Comparison of ENCODE assay signal across 15 cellular contexts in genomic region chr21:38911523-38912354, GRCh38.
DNase-seq lines count a peak whose midpoint lies in the region; ATAC-seq and TF ChIP-seq lines count a peak whose summit lies in the region.
"Had no signal": no experiment of that assay in that cellular context is flagged by ENCODE, and none has a peak within 500 bp of the region (broad histone marks: within the 10 kb centered on the region; RNA-seq: fewer than 3 reads in every experiment).

No MANE protein-coding gene starts in this region.

- peak in 1 of 2 donors; percentile 36 for TF ChIP-seq RAD21 in liver (IDR thresholded peaks at IDR 0.05)

- H3K27me3 ChIP-seq in ascending aorta (no peaks in the 10 kb centered on the region), liver (ENCODE audit: control insufficient read depth in 4 of 4, insufficient read depth in 4 of 4, low read length in 3 of 4) (no peaks in the 10 kb centered on the region), suprapubic skin (no peaks in the 10 kb centered on the region)

- H3K27ac ChIP-seq in ascending aorta (peak overlapping the region; percentile 86 to 90), liver (ENCODE audit: low read depth in 1 of 2, low read length in 2 of 2) (peak overlapping the region; percentile 93 to 96), suprapubic skin (peak overlapping the region; percentile 92)
- H3K27ac ChIP-seq: SK-N-MC had no signal

- WGBS in liver, result 84% methylated on average over 4 of the region's 4 CpGs
- 87% methylated on average over 4 of the region's 4 CpGs for WGBS in suprapubic skin

- no peaks in the 10 kb centered on the region for H3K9me3 ChIP-seq in ascending aorta
- no peaks in the 10 kb centered on the region for H3K9me3 ChIP-seq in liver (ENCODE audit: control insufficient read depth in 4 of 4, low read length in 3 of 4)
- no peaks in the 10 kb centered on the region for H3K9me3 ChIP-seq in suprapubic skin

- TF ChIP-seq CTCF in ascending aorta (IDR thresholded peaks at IDR 0.05) (no peak), liver (IDR thresholded peaks at IDR 0.05; ENCODE audit: low read depth, low read length, missing input control) (no peak), suprapubic skin (IDR thresholded peaks at IDR 0.05) (no peak)

- intact Hi-C loops in ascending aorta (cut with DNase I), result loop anchor here (5.0 kb wide), 3 partner anchors 89 to 176 kb away; no protein-coding TSS in a partner anchor

- peak overlapping the region in 1 of 2 donors; percentile 75 for H3K9ac ChIP-seq in liver (ENCODE audit: low read depth in 1 of 2, low read length in 2 of 2)

- no peaks in the 10 kb centered on the region for H3K36me3 ChIP-seq in ascending aorta
- H3K36me3 ChIP-seq in liver (ENCODE audit: control insufficient read depth in 4 of 4, insufficient read depth in 3 of 4, low read depth in 1 of 4, low read length in 3 of 4), result no peaks in the 10 kb centered on the region
- H3K36me3 ChIP-seq in suprapubic skin, result no peaks in the 10 kb centered on the region

- TF ChIP-seq EP300 in suprapubic skin (IDR thresholded peaks at IDR 0.05), result no peak

- peak; percentile 10 for DNase-seq in DMS 273 (lab: John Stamatoyannopoulos, UW; ENCODE audit: unreplicated experiment)
- no peak for DNase-seq in DMS 273 treated with DMSO at 0.1 percent for 48 hours (lab: John Stamatoyannopoulos, UW)
- no peak for DNase-seq in ascending aorta (ENCODE audit: low spot score in 2 of 2)
- no peak for DNase-seq in suprapubic skin (ENCODE audit: low spot score in 2 of 2)
- no peak for DNase-seq in stimulated activated CD4-positive, alpha-beta T cell treated with anti-CD3 and anti-CD28 coated beads, Interleukin-2, amount 100 ng/mL, for 24 hours
- DNase-seq: 8988T; activated CD8-positive, alpha-beta memory T cell treated with anti-CD3 and anti-CD28 coated beads, Interleukin-2, amount 50 U/mL, for 48 hours; CD4-positive, alpha-beta memory T cell; GF-D8; GOT3; NCI-H2107 had no signal

- H3K4me3 ChIP-seq in ascending aorta (no peak overlapping the region), liver (ENCODE audit: low read depth in 1 of 3, low read length in 3 of 3) (no peak overlapping the region), suprapubic skin (no peak overlapping the region)
- H3K4me3 ChIP-seq: SK-N-MC had no signal

- no peak for ATAC-seq in HG03460 (IDR thresholded peaks at IDR 0.05; ENCODE audit: unreplicated experiment)
- ATAC-seq in esophagus mucosa, result no peak

- no peak for TF ChIP-seq POLR2A in suprapubic skin (IDR thresholded peaks at IDR 0.05)

- H3K4me1 ChIP-seq in ascending aorta (peaks cover 7 to 24% of the 10 kb centered on the region in 2 donors), liver (ENCODE audit: control insufficient read depth in 4 of 4, insufficient read depth in 4 of 4, low read length in 3 of 4) (peaks cover 0 to 44% (median 20%) of the 10 kb centered on the region in 4 donors), suprapubic skin (peaks cover 74% of the 10 kb centered on the region)

TF ChIP-seq in liver, 16 proteins besides CTCF, POLR2A, EP300 and RAD21:
- TF ChIP-seq HNF4A (conservative IDR thresholded peaks at IDR 0.05) (peak; percentile 63 to 66), GABPA (IDR thresholded peaks at IDR 0.05 in 1 of 2, conservative IDR thresholded peaks at IDR 0.05 in 1 of 2) (no peak), EGR1 (IDR thresholded peaks at IDR 0.05; ENCODE audit: low read depth in 2 of 2) (no peak), FOXA2 (IDR thresholded peaks at IDR 0.05) (peak; percentile 75), REST (IDR thresholded peaks at IDR 0.05) (peak; percentile 77), HNF4G (IDR thresholded peaks at IDR 0.05) (peak; percentile 34), YY1 (IDR thresholded peaks at IDR 0.05) (peak; percentile 94), ATF3 (IDR thresholded peaks at IDR 0.05) (peak; percentile 85), TAF1 (conservative IDR thresholded peaks at IDR 0.05) (no peak), FOXA1 (IDR thresholded peaks at IDR 0.05) (peak; percentile 59), NR2F2 (IDR thresholded peaks at IDR 0.05) (no peak), ZBTB33 (IDR thresholded peaks at IDR 0.05) (no peak), JUND (IDR thresholded peaks at IDR 0.05) (peak; percentile 97 to 98), SP1 (IDR thresholded peaks at IDR 0.05) (peak; percentile 53), RXRA (IDR thresholded peaks at IDR 0.05) (peak; percentile 60 to 66), MAX (IDR thresholded peaks at IDR 0.05) (no peak)
